16 cellular contexts compared by ENCODE assay signal in genomic region chr4:1296324-1297022, GRCh38. TPM values are rescaled to one million over a fixed set of nuclear protein-coding genes. Genes with fewer than 3 reads are reported as not detected.
DNase-seq lines count a peak whose midpoint lies in the region; ATAC-seq, FAIRE-seq and TF ChIP-seq lines count a peak whose summit lies in the region.
"Had no signal": no experiment of that assay in that cellular context is flagged by ENCODE, and none has a peak within 500 bp of the region (broad histone marks: within the 10 kb centered on the region; RNA-seq: fewer than 3 reads in every experiment).

No MANE protein-coding gene starts in this region.

- H3K36me3 Mint-ChIP-seq in activated T-cell treated with anti-CD3 and anti-CD28 coated beads, Interleukin-2, amount 50 U/mL, for 24 hours (ENCODE audit: low read depth) = peaks cover 78% of the 10 kb centered on the region
- H3K36me3 Mint-ChIP-seq in activated T-helper 2 cell treated with anti-CD3 and anti-CD28 coated beads, Interferon-gamma antibody, Interleukin-2, Interleukin-4, amounts not matched to agents 10 μg/mL and 5 μg/mL and 100 μg/mL, durations not matched to agents 14 hours and 24 hours and 36 hours (ENCODE audit: low read depth) = peaks cover 50% of the 10 kb centered on the region

- no peaks in the 10 kb centered on the region for H3K27me3 ChIP-seq in HepG2 (ENCODE audit: control insufficient read depth in 1 of 2, insufficient read depth in 2 of 2, low read length in 2 of 2)
- no peaks in the 10 kb centered on the region for H3K27me3 ChIP-seq in sigmoid colon
- H3K27me3 ChIP-seq in transverse colon = no peaks in the 10 kb centered on the region
- H3K27me3 ChIP-seq: body of pancreas, suprapubic skin had no signal

- H3K27ac ChIP-seq in HepG2 (ENCODE audit: extremely low read length, insufficient read depth, low read length) = no peak overlapping the region
- no peak overlapping the region for H3K27ac ChIP-seq in sigmoid colon
- H3K27ac ChIP-seq in transverse colon = no peak overlapping the region
- H3K27ac ChIP-seq: body of pancreas, KMS-11, suprapubic skin had no signal

- 90% methylated on average over 18 of the region's 18 CpGs for WGBS in HepG2 (ENCODE audit: low lambda C conversion rate)
- 91 to 93% methylated on average over 18 of the region's 18 CpGs for WGBS in sigmoid colon, 2 donors
- 53 to 88% methylated on average over 3 to 17 of the region's 18 CpGs for WGBS in transverse colon (ENCODE audit: low coverage in 1 of 2), 2 donors

- H3K27me3 Mint-ChIP-seq in activated T-cell treated with anti-CD3 and anti-CD28 coated beads, Interleukin-2, amount 50 U/mL, for 24 hours = no peaks in the 10 kb centered on the region
- H3K27me3 Mint-ChIP-seq in activated T-helper 2 cell treated with anti-CD3 and anti-CD28 coated beads, Interferon-gamma antibody, Interleukin-2, Interleukin-4, amounts not matched to agents 10 μg/mL and 5 μg/mL and 100 μg/mL, durations not matched to agents 14 hours and 24 hours and 36 hours (ENCODE audit: low read depth) = no peaks in the 10 kb centered on the region

- DNase-seq in activated T-cell treated with anti-CD3 and anti-CD28 coated beads, Interleukin-2, amount 50 U/mL, for 24 hours = no peak
- DNase-seq in activated T-cell treated with anti-CD3 and anti-CD28 coated beads, Interleukin-2, amount 50 U/mL, for 1 hour = no peak
- DNase-seq in activated T-helper 2 cell treated with anti-CD3 and anti-CD28 coated beads, Interferon-gamma antibody, Interleukin-2, Interleukin-4, amounts not matched to agents 10 μg/mL and 5 μg/mL and 100 μg/mL, durations not matched to agents 14 hours and 24 hours and 36 hours (ENCODE audit: low spot score) = no peak
- DNase-seq in HepG2 (ENCODE audit: low spot score) (no peak), sigmoid colon (peak; percentile 41), SW480 (ENCODE audit: low spot score) (no peak), transverse colon (no peak), mucosa of gallbladder (ENCODE audit: low spot score) (no peak)
- DNase-seq: body of pancreas; NCI-H1436; stimulated activated CD4-positive, alpha-beta T cell treated with anti-CD3 and anti-CD28 coated beads, Interleukin-15, amount 100 ng/mL, for 24 hours had no signal

- no peak overlapping the region for H3K4me3 Mint-ChIP-seq in activated T-cell treated with anti-CD3 and anti-CD28 coated beads, Interleukin-2, amount 50 U/mL, for 24 hours
- H3K4me3 Mint-ChIP-seq in activated T-helper 2 cell treated with anti-CD3 and anti-CD28 coated beads, Interferon-gamma antibody, Interleukin-2, Interleukin-4, amounts not matched to agents 10 μg/mL and 5 μg/mL and 100 μg/mL, durations not matched to agents 14 hours and 24 hours and 36 hours (ENCODE audit: low read depth) = no peak overlapping the region
- H3K4me3 Mint-ChIP-seq: activated T-helper 1 cell treated with anti-CD3 and anti-CD28 coated beads, Interleukin-12 subunit alpha, Interleukin-12 subunit beta, Interleukin-2, Interleukin-4 antibody, amounts not matched to agents 30 ng/mL and 10 ng/mL and 1 ng/mL, durations not matched to agents 14 hours and 24 hours and 36 hours had no signal

- TF ChIP-seq POLR2A in HepG2 (IDR thresholded peaks at IDR 0.05; ENCODE audit: insufficient read depth in 1 of 2, low read depth in 2 of 2, low read length in 2 of 2) (no peak), sigmoid colon (IDR thresholded peaks at IDR 0.05) (no peak), transverse colon (IDR thresholded peaks at IDR 0.05) (no peak)

- CTCF ChIA-PET in HepG2 (lab: Yijun Ruan, JAX; ENCODE audit: low intra/inter-chr PET ratio, low total read pairs) = no interaction called here

- TF ChIP-seq CTCF in HepG2 (CRISPR knock-in tag; IDR thresholded peaks at IDR 0.05) = no peak
- no peak for TF ChIP-seq CTCF in sigmoid colon (IDR thresholded peaks at IDR 0.05)
- no peak for TF ChIP-seq CTCF in transverse colon (IDR thresholded peaks at IDR 0.05)

- no peaks in the 10 kb centered on the region for H3K9me3 Mint-ChIP-seq in activated T-cell treated with anti-CD3 and anti-CD28 coated beads, Interleukin-2, amount 50 U/mL, for 24 hours
- H3K9me3 Mint-ChIP-seq in activated T-helper 2 cell treated with anti-CD3 and anti-CD28 coated beads, Interferon-gamma antibody, Interleukin-2, Interleukin-4, amounts not matched to agents 10 μg/mL and 5 μg/mL and 100 μg/mL, durations not matched to agents 14 hours and 24 hours and 36 hours = no peaks in the 10 kb centered on the region
- H3K9me3 Mint-ChIP-seq: activated T-helper 1 cell treated with anti-CD3 and anti-CD28 coated beads, Interleukin-12 subunit alpha, Interleukin-12 subunit beta, Interleukin-2, Interleukin-4 antibody, amounts not matched to agents 30 ng/mL and 10 ng/mL and 1 ng/mL, durations not matched to agents 14 hours and 24 hours and 36 hours had no signal

- no peak overlapping the region for H3K4me3 ChIP-seq in HepG2 (replicated peaks in 1 of 3; ENCODE audit: insufficient read depth in 1 of 3, low read depth in 2 of 3, low read length in 3 of 3)
- no peak overlapping the region for H3K4me3 ChIP-seq in sigmoid colon
- no peak overlapping the region for H3K4me3 ChIP-seq in transverse colon
- H3K4me3 ChIP-seq: body of pancreas, suprapubic skin had no signal

- H3K4me1 Mint-ChIP-seq in activated T-cell treated with anti-CD3 and anti-CD28 coated beads, Interleukin-2, amount 50 U/mL, for 24 hours (ENCODE audit: low read depth) = peaks cover 71% of the 10 kb centered on the region
- peaks cover 19% of the 10 kb centered on the region for H3K4me1 Mint-ChIP-seq in activated T-helper 2 cell treated with anti-CD3 and anti-CD28 coated beads, Interferon-gamma antibody, Interleukin-2, Interleukin-4, amounts not matched to agents 10 μg/mL and 5 μg/mL and 100 μg/mL, durations not matched to agents 14 hours and 24 hours and 36 hours (ENCODE audit: low read depth)

- POLR2A ChIA-PET in HepG2 (lab: Yijun Ruan, JAX) = no interaction called here

- no peak for ATAC-seq in HepG2
- ATAC-seq: body of pancreas had no signal

- H3K9me3 ChIP-seq in HepG2 (ENCODE audit: low read length) = no peaks in the 10 kb centered on the region
- no peaks in the 10 kb centered on the region for H3K9me3 ChIP-seq in sigmoid colon
- H3K9me3 ChIP-seq in transverse colon = no peaks in the 10 kb centered on the region
- H3K9me3 ChIP-seq: body of pancreas, suprapubic skin had no signal

- H3K79me2 ChIP-seq in HepG2 (ENCODE audit: insufficient read depth, low read length) = peaks cover 87% of the 10 kb centered on the region

- in situ Hi-C loops in HepG2 (cut with HindIII; ENCODE audit: extremely low pct_ligation_motif_present, low pct_unique_long_range_greater_than_20kb) (no loop called here), transverse colon (cut with MboI; ENCODE audit: low pct_ligation_motif_present in 1 of 4, low pct_unique_long_range_greater_than_20kb in 1 of 4, low sequenced_read_pairs in 3 of 4) (no loop called here)

- intact Hi-C loops in activated T-helper 2 cell treated with anti-CD3 and anti-CD28 coated beads, Interferon-gamma antibody, Interleukin-2, Interleukin-4, amounts not matched to agents 10 μg/mL and 5 μg/mL and 100 μg/mL, durations not matched to agents 14 hours and 24 hours and 36 hours (cut with micrococcal nuclease) = no loop called here
- intact Hi-C loops in HepG2 (cut with micrococcal nuclease; ENCODE audit: unreplicated experiment) = no loop called here
- intact Hi-C loops in sigmoid colon (cut with DNase I) = no loop called here
- intact Hi-C loops in transverse colon (cut with DNase I; ENCODE audit: low total_unique reads) = no loop called here

- H3K4me1 ChIP-seq in HepG2 (ENCODE audit: insufficient read depth, low read length) = peaks cover 24% of the 10 kb centered on the region
- H3K4me1 ChIP-seq in sigmoid colon = peaks cover 0 to 41% (median 33%) of the 10 kb centered on the region in 4 donors
- peaks cover 3 to 26% (median 15%) of the 10 kb centered on the region in 4 donors for H3K4me1 ChIP-seq in transverse colon

- TF ChIP-seq RAD21 in HepG2 (CRISPR knock-in tag; IDR thresholded peaks at IDR 0.05) = no peak

- H3K9ac ChIP-seq in HepG2 (ENCODE audit: insufficient read depth, low read depth, low read length) = no peak overlapping the region
- H3K9ac ChIP-seq: KMS-11 had no signal

- H4K20me1 ChIP-seq in HepG2 (ENCODE audit: insufficient read depth, low read length) = peaks cover 58% of the 10 kb centered on the region

- FAIRE-seq in HepG2 (lab: Jason Lieb, UNC) = no peak
- FAIRE-seq: A204.1, H54 had no signal

- H3K36me3 ChIP-seq in HepG2 (replicated peaks in 1 of 2; ENCODE audit: control insufficient read depth in 1 of 2, insufficient read depth in 2 of 2, low read length in 2 of 2) (peaks cover 22 to 38% of the 10 kb centered on the region in 2 experiments; a peak in 4 of 5 replicates), sigmoid colon (peaks cover 0 to 49% (median 9%) of the 10 kb centered on the region in 4 donors), transverse colon (peaks cover 0 to 22% (median 0%) of the 10 kb centered on the region in 4 donors)

- TF ChIP-seq EP300 in HepG2 (IDR thresholded peaks at IDR 0.05; ENCODE audit: low read depth in 2 of 2, low read length in 2 of 2) (no peak), HepG2 (CRISPR knock-in tag; IDR thresholded peaks at IDR 0.05; ENCODE audit: borderline replicate concordance) (no peak), sigmoid colon (IDR thresholded peaks at IDR 0.05) (no peak), transverse colon (IDR thresholded peaks at IDR 0.05; ENCODE audit: low read depth) (no peak)

- H2AFZ ChIP-seq in HepG2 (ENCODE audit: low read length) = no peak overlapping the region

- peak overlapping the region; percentile 81 for H3K27ac Mint-ChIP-seq in activated T-cell treated with anti-CD3 and anti-CD28 coated beads, Interleukin-2, amount 50 U/mL, for 24 hours
- peak overlapping the region; percentile 7 for H3K27ac Mint-ChIP-seq in activated T-helper 2 cell treated with anti-CD3 and anti-CD28 coated beads, Interferon-gamma antibody, Interleukin-2, Interleukin-4, amounts not matched to agents 10 μg/mL and 5 μg/mL and 100 μg/mL, durations not matched to agents 14 hours and 24 hours and 36 hours
- H3K27ac Mint-ChIP-seq: activated T-helper 1 cell treated with anti-CD3 and anti-CD28 coated beads, Interleukin-12 subunit alpha, Interleukin-12 subunit beta, Interleukin-2, Interleukin-4 antibody, amounts not matched to agents 30 ng/mL and 10 ng/mL and 1 ng/mL, durations not matched to agents 14 hours and 24 hours and 36 hours had no signal

- H3K4me2 ChIP-seq in HepG2 (ENCODE audit: low read depth, low read length) = no peak overlapping the region
- H3K4me2 ChIP-seq: KMS-11 had no signal

- BruUV-seq in HepG2 (replicated peaks; lab: Mats Ljungman, UMichigan) = no TSS peak

RNA-seq across cellular contexts. Expression of gene MAEA, which starts 6.8 kb away (rescaled TPM):
- 59.2 and 62.8 TPM in 2 replicates for total RNA-seq in activated T-helper 2 cell treated with anti-CD3 and anti-CD28 coated beads, Interferon-gamma antibody, Interleukin-2, Interleukin-4, amounts not matched to agents 10 μg/mL and 5 μg/mL and 100 μg/mL, durations not matched to agents 14 hours and 24 hours and 36 hours
- total RNA-seq in HepG2 (2016; rRNA removed; fragmentation: Illumina TruSeq; extraction: Trizol) = 52.0 and 65.2 TPM in 2 replicates
- total RNA-seq in HepG2 (2016; cell fraction: cytosol; rRNA removed; fragmentation: Illumina TruSeq; extraction: Trizol; ENCODE audit: low read depth) = 10.0 and 10.5 TPM in 2 replicates
- total RNA-seq in HepG2 (2016; cell fraction: insoluble cytoplasmic fraction; rRNA removed; fragmentation: Illumina TruSeq; extraction: Trizol) = 55.0 and 59.4 TPM in 2 replicates
- total RNA-seq in HepG2 (2016; cell fraction: membrane; rRNA removed; fragmentation: Illumina TruSeq; extraction: Trizol) = 23.7 and 24.2 TPM in 2 replicates
- 30.2 and 31.7 TPM in 2 replicates for total RNA-seq in HepG2 (2016; cell fraction: nucleus; rRNA removed; fragmentation: Illumina TruSeq; extraction: Trizol)
- polyA plus RNA-seq in HepG2 (2011; rRNA removed) = 57.1 and 60.7 TPM in 2 replicates
- polyA plus RNA-seq in HepG2 (2011; cell fraction: cytosol; rRNA removed) = 48.5 and 73.3 TPM in 2 replicates
- polyA plus RNA-seq in HepG2 (2011; cell fraction: nucleus; rRNA removed) = 171 and 221 TPM in 2 replicates
- polyA plus RNA-seq in HepG2 (2012) = 28.9 and 30.8 TPM in 2 replicates
- polyA plus RNA-seq in HepG2 (2016; cell fraction: cytosol; fragmentation: Illumina TruSeq; extraction: Trizol; ENCODE audit: low read depth) = 5.9 and 6.3 TPM in 2 replicates
- polyA plus RNA-seq in HepG2 (2016; cell fraction: insoluble cytoplasmic fraction; fragmentation: Illumina TruSeq; extraction: Trizol; ENCODE audit: low read depth) = 60.8 and 67.1 TPM in 2 replicates
- polyA plus RNA-seq in HepG2 (2016; cell fraction: membrane; fragmentation: Illumina TruSeq; extraction: Trizol; ENCODE audit: low read depth) = 15.8 and 16.9 TPM in 2 replicates
- 69.6 and 72.4 TPM in 2 replicates for polyA plus RNA-seq in HepG2 (2016; cell fraction: nucleus; fragmentation: Illumina TruSeq; extraction: Trizol; ENCODE audit: insufficient read depth, low read depth)
- polyA minus RNA-seq in HepG2 (2011; rRNA and poly(A)+ RNA removed; ENCODE audit: low replicate concordance) = 56.6 and 139 TPM in 2 replicates
- polyA minus RNA-seq in HepG2 (2011; cell fraction: cytosol; rRNA and poly(A)+ RNA removed) = 41.7 and 45.7 TPM in 2 replicates
- 40.9 and 44.3 TPM in 2 replicates for polyA minus RNA-seq in HepG2 (2011; cell fraction: nucleus; rRNA and poly(A)+ RNA removed)
- total RNA-seq in sigmoid colon = 10 to 100 TPM; 44.2 to 56.2 (median 49.6) TPM
- polyA plus RNA-seq in sigmoid colon = 10 to 100 TPM; 51.1 to 89.8 (median 80.0) TPM
- total RNA-seq in transverse colon = 100 to 1,000 TPM; 114 to 211 (median 168) TPM
- total RNA-seq in mucosa of gallbladder = 78.0 TPM

RNA-seq across cellular contexts. Expression of gene CTBP1, which starts 47.5 kb away (rescaled TPM):
- 194 and 195 TPM in 2 replicates for total RNA-seq in activated T-helper 2 cell treated with anti-CD3 and anti-CD28 coated beads, Interferon-gamma antibody, Interleukin-2, Interleukin-4, amounts not matched to agents 10 μg/mL and 5 μg/mL and 100 μg/mL, durations not matched to agents 14 hours and 24 hours and 36 hours
- total RNA-seq in HepG2 (2016; rRNA removed; fragmentation: Illumina TruSeq; extraction: Trizol) = 106 and 112 TPM in 2 replicates
- total RNA-seq in HepG2 (2016; cell fraction: cytosol; rRNA removed; fragmentation: Illumina TruSeq; extraction: Trizol; ENCODE audit: low read depth) = 119 TPM in 2 replicates
- total RNA-seq in HepG2 (2016; cell fraction: insoluble cytoplasmic fraction; rRNA removed; fragmentation: Illumina TruSeq; extraction: Trizol) = 83.8 and 121 TPM in 2 replicates
- 133 and 173 TPM in 2 replicates for total RNA-seq in HepG2 (2016; cell fraction: membrane; rRNA removed; fragmentation: Illumina TruSeq; extraction: Trizol)
- 51.5 and 60.9 TPM in 2 replicates for total RNA-seq in HepG2 (2016; cell fraction: nucleus; rRNA removed; fragmentation: Illumina TruSeq; extraction: Trizol)
- polyA plus RNA-seq in HepG2 (2011; rRNA removed) = 78.5 and 123 TPM in 2 replicates
- 87.2 and 182 TPM in 2 replicates for polyA plus RNA-seq in HepG2 (2011; cell fraction: cytosol; rRNA removed)
- polyA plus RNA-seq in HepG2 (2011; cell fraction: nucleus; rRNA removed) = 489 and 636 TPM in 2 replicates
- polyA plus RNA-seq in HepG2 (2012) = 69.0 and 92.6 TPM in 2 replicates
- polyA plus RNA-seq in HepG2 (2016; cell fraction: cytosol; fragmentation: Illumina TruSeq; extraction: Trizol; ENCODE audit: low read depth) = 49.5 and 64.7 TPM in 2 replicates
- 101 and 112 TPM in 2 replicates for polyA plus RNA-seq in HepG2 (2016; cell fraction: insoluble cytoplasmic fraction; fragmentation: Illumina TruSeq; extraction: Trizol; ENCODE audit: low read depth)
- 103 and 116 TPM in 2 replicates for polyA plus RNA-seq in HepG2 (2016; cell fraction: membrane; fragmentation: Illumina TruSeq; extraction: Trizol; ENCODE audit: low read depth)
- polyA plus RNA-seq in HepG2 (2016; cell fraction: nucleus; fragmentation: Illumina TruSeq; extraction: Trizol; ENCODE audit: insufficient read depth, low read depth) = 152 and 155 TPM in 2 replicates
- 136 and 350 TPM in 2 replicates for polyA minus RNA-seq in HepG2 (2011; rRNA and poly(A)+ RNA removed; ENCODE audit: low replicate concordance)
- polyA minus RNA-seq in HepG2 (2011; cell fraction: cytosol; rRNA and poly(A)+ RNA removed) = 85.1 and 100 TPM in 2 replicates
- polyA minus RNA-seq in HepG2 (2011; cell fraction: nucleus; rRNA and poly(A)+ RNA removed) = 47.7 and 48.4 TPM in 2 replicates
- total RNA-seq in sigmoid colon = 100 to 1,000 TPM in 3 of 4 donors, 10 to 100 TPM in 1; 98.9 to 160 (median 129) TPM
- polyA plus RNA-seq in sigmoid colon = 100 to 1,000 TPM in 1 of 3 donors, 10 to 100 TPM in 2; 67.9 to 162 (median 71.4) TPM
- total RNA-seq in transverse colon = 100 to 1,000 TPM; 183 to 457 (median 243) TPM
- total RNA-seq in mucosa of gallbladder = 213 TPM

RNA-seq across cellular contexts. Expression of gene UVSSA, which starts 50.5 kb away (rescaled TPM):
- 23.3 and 23.5 TPM in 2 replicates for total RNA-seq in activated T-helper 2 cell treated with anti-CD3 and anti-CD28 coated beads, Interferon-gamma antibody, Interleukin-2, Interleukin-4, amounts not matched to agents 10 μg/mL and 5 μg/mL and 100 μg/mL, durations not matched to agents 14 hours and 24 hours and 36 hours
- 4.6 and 4.8 TPM in 2 replicates for total RNA-seq in HepG2 (2016; rRNA removed; fragmentation: Illumina TruSeq; extraction: Trizol)
- total RNA-seq in HepG2 (2016; cell fraction: cytosol; rRNA removed; fragmentation: Illumina TruSeq; extraction: Trizol; ENCODE audit: low read depth) = 2.3 and 4.1 TPM in 2 replicates
- total RNA-seq in HepG2 (2016; cell fraction: insoluble cytoplasmic fraction; rRNA removed; fragmentation: Illumina TruSeq; extraction: Trizol) = 3.7 and 4.7 TPM in 2 replicates
- 2.9 and 3.9 TPM in 2 replicates for total RNA-seq in HepG2 (2016; cell fraction: membrane; rRNA removed; fragmentation: Illumina TruSeq; extraction: Trizol)
- 6.9 and 7.1 TPM in 2 replicates for total RNA-seq in HepG2 (2016; cell fraction: nucleus; rRNA removed; fragmentation: Illumina TruSeq; extraction: Trizol)
- polyA plus RNA-seq in HepG2 (2011; rRNA removed) = 8.4 and 8.6 TPM in 2 replicates
- 3.0 and 4.1 TPM in 2 replicates for polyA plus RNA-seq in HepG2 (2011; cell fraction: cytosol; rRNA removed)
- polyA plus RNA-seq in HepG2 (2011; cell fraction: nucleus; rRNA removed) = 80.9 and 90.3 TPM in 2 replicates
- polyA plus RNA-seq in HepG2 (2012) = 7.1 and 7.7 TPM in 2 replicates
- polyA plus RNA-seq in HepG2 (2016; cell fraction: cytosol; fragmentation: Illumina TruSeq; extraction: Trizol; ENCODE audit: low read depth) = 0.16 and 0.25 TPM in 2 replicates
- polyA plus RNA-seq in HepG2 (2016; cell fraction: insoluble cytoplasmic fraction; fragmentation: Illumina TruSeq; extraction: Trizol; ENCODE audit: low read depth) = 3.8 and 4.8 TPM in 2 replicates
- 0.59 and 0.60 TPM in 2 replicates for polyA plus RNA-seq in HepG2 (2016; cell fraction: membrane; fragmentation: Illumina TruSeq; extraction: Trizol; ENCODE audit: low read depth)
- 29.2 and 29.8 TPM in 2 replicates for polyA plus RNA-seq in HepG2 (2016; cell fraction: nucleus; fragmentation: Illumina TruSeq; extraction: Trizol; ENCODE audit: insufficient read depth, low read depth)
- 3.9 and 14.3 TPM in 2 replicates for polyA minus RNA-seq in HepG2 (2011; rRNA and poly(A)+ RNA removed; ENCODE audit: low replicate concordance)
- polyA minus RNA-seq in HepG2 (2011; cell fraction: cytosol; rRNA and poly(A)+ RNA removed) = 3.6 and 4.4 TPM in 2 replicates
- polyA minus RNA-seq in HepG2 (2011; cell fraction: nucleus; rRNA and poly(A)+ RNA removed) = 18.8 and 20.2 TPM in 2 replicates
- total RNA-seq in sigmoid colon = 10 to 100 TPM in 2 of 4 donors, 1 to 10 TPM in 2; 7.1 to 17.4 (median 10.4) TPM
- 10 to 100 TPM in 1 of 3 donors, 1 to 10 TPM in 2; 1.8 to 18.7 (median 4.6) TPM for polyA plus RNA-seq in sigmoid colon
- total RNA-seq in transverse colon = 100 to 1,000 TPM in 1 of 4 donors, 10 to 100 TPM in 3; 13.5 to 114 (median 34.2) TPM
- total RNA-seq in mucosa of gallbladder = 41.5 TPM
